In the genomic region with DNA sequence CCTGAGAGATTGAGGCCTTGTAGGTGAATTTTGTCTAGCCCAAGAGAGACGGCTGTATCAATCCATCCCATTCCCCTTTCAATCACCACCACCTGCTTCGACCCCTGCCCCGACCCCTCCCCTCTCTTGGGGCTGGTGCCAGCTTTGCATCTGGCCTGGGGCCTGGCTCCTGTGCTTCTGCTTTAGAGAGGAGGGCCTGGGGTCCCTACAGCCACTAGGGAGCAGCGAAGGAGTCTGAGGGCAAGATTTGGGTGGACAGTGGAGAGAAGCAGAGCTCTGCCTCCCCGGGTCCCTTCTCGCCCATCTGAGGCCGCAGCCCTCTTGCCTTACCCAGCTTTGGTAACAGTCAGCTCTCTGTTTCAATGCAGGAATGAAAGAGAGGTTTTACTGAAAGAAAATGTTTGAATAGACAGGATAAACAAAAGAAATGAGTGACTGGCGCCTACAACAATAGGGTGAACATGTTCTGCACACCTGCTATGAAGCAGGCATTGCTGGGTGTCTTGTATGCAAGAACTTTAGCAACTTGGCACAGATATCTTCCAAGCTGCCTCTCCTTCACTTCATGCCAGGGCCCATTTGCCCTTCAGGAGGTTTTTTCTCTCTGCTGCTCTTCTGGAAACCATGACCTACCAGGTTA, we compare ENCODE assay signal across 2 cellular contexts.
TF ChIP-seq lines count a peak whose summit lies in the region.

No MANE protein-coding gene starts in this region.

TF ChIP-seq in HepG2, 621 proteins besides CTCF, POLR2A, EP300 and RAD21:
- TF ChIP-seq SOX13 (IDR thresholded peaks at IDR 0.05) (no peak), SOX13 (CRISPR knock-in tag; conservative IDR thresholded peaks at IDR 0.05 in 1 of 2, IDR thresholded peaks at IDR 0.05 in 1 of 2) (peak in 1 of 2 experiments; percentile 66; a peak in 2 of 4 replicates), ZSCAN9 (CRISPR knock-in tag; IDR thresholded peaks at IDR 0.05; ENCODE audit: borderline replicate concordance) (no peak), STAG1 (CRISPR knock-in tag; IDR thresholded peaks at IDR 0.05) (peak; percentile 46), SOX5 (CRISPR knock-in tag; IDR thresholded peaks at IDR 0.05; ENCODE audit: borderline replicate concordance) (peak; percentile 53; the same call in 1 of the 2 replicates), MED1 (CRISPR knock-in tag; IDR thresholded peaks at IDR 0.05) (no peak), FOXA3 (CRISPR knock-in tag; IDR thresholded peaks at IDR 0.05) (no peak), CAMTA2 (CRISPR knock-in tag; IDR thresholded peaks at IDR 0.05; ENCODE audit: borderline replicate concordance) (no peak), SRSF9 (IDR thresholded peaks at IDR 0.05; ENCODE audit: borderline replicate concordance, insufficient read depth, low read depth, low read length, poor library complexity, severe bottlenecking) (no peak), ELF3 (CRISPR knock-in tag; IDR thresholded peaks at IDR 0.05) (no peak)
- TF ChIP-seq, protein P1, sequence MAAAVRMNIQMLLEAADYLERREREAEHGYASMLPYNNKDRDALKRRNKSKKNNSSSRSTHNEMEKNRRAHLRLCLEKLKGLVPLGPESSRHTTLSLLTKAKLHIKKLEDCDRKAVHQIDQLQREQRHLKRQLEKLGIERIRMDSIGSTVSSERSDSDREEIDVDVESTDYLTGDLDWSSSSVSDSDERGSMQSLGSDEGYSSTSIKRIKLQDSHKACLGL (CRISPR knock-in tag; IDR thresholded peaks at IDR 0.05): no peak

TF ChIP-seq in H1, 55 proteins besides CTCF, POLR2A, EP300 and RAD21:
- TF ChIP-seq, protein P2, sequence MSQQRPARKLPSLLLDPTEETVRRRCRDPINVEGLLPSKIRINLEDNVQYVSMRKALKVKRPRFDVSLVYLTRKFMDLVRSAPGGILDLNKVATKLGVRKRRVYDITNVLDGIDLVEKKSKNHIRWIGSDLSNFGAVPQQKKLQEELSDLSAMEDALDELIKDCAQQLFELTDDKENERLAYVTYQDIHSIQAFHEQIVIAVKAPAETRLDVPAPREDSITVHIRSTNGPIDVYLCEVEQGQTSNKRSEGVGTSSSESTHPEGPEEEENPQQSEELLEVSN (IDR thresholded peaks at IDR 0.05): no peak
- no peak for TF ChIP-seq SIX5 (IDR thresholded peaks at IDR 0.05; ENCODE audit: low read depth, low read length)
- TF ChIP-seq NANOG (IDR thresholded peaks at IDR 0.05; ENCODE audit: insufficient read depth, low read depth, low read length, poor library complexity, severe bottlenecking): no peak
- TF ChIP-seq TBP (IDR thresholded peaks at IDR 0.05; ENCODE audit: low read depth, low read length): no peak
- TF ChIP-seq CBX8 (IDR thresholded peaks at IDR 0.05; ENCODE audit: borderline replicate concordance, low read depth, low read length): no peak
- TF ChIP-seq RFX5 (IDR thresholded peaks at IDR 0.05; ENCODE audit: borderline replicate concordance, low read depth, low read length): no peak
- no peak for TF ChIP-seq CHD2 (IDR thresholded peaks at IDR 0.05; ENCODE audit: low read length)
- no peak for TF ChIP-seq SP1 (IDR thresholded peaks at IDR 0.05; ENCODE audit: low read depth, low read length)
- no peak for TF ChIP-seq RNF2 (IDR thresholded peaks at IDR 0.05; ENCODE audit: borderline replicate concordance, low read depth, low read length, missing control alignments, poor library complexity, severe bottlenecking)
- TF ChIP-seq POU5F1 (IDR thresholded peaks at IDR 0.05; ENCODE audit: low read depth, low read length): no peak
- TF ChIP-seq, protein P3, sequence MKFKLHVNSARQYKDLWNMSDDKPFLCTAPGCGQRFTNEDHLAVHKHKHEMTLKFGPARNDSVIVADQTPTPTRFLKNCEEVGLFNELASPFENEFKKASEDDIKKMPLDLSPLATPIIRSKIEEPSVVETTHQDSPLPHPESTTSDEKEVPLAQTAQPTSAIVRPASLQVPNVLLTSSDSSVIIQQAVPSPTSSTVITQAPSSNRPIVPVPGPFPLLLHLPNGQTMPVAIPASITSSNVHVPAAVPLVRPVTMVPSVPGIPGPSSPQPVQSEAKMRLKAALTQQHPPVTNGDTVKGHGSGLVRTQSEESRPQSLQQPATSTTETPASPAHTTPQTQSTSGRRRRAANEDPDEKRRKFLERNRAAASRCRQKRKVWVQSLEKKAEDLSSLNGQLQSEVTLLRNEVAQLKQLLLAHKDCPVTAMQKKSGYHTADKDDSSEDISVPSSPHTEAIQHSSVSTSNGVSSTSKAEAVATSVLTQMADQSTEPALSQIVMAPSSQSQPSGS (IDR thresholded peaks at IDR 0.05; ENCODE audit: low read length): no peak
- TF ChIP-seq EZH2 (IDR thresholded peaks at IDR 0.05; ENCODE audit: low read depth, low read length, severe bottlenecking): no peak
